In genomic region chr9:76458903-76459690, GRCh38 we compare ENCODE assay signal across 8 cellular contexts. TPM values are rescaled to one million over a fixed set of nuclear protein-coding genes. Genes with fewer than 3 reads are reported as not detected.
DNase-seq lines count a peak whose midpoint lies in the region; ATAC-seq and TF ChIP-seq lines count a peak whose summit lies in the region.

TSS of gene GCNT1 (plus strand) at chr9:76459182. CDS start at chr9:76502382, 43,200 bp downstream.

- H3K4me1 ChIP-seq in CD4-positive, CD25-positive, alpha-beta regulatory T cell (ENCODE audit: control insufficient read depth, insufficient read depth, low read length, poor library complexity, severe bottlenecking) = peaks cover 29% of the 10 kb centered on the region
- peaks cover 0 to 4% of the 10 kb centered on the region in 2 donors for H3K4me1 ChIP-seq in lung (ENCODE audit: control insufficient read depth in 2 of 2, insufficient read depth in 2 of 2, low read length in 2 of 2)

- H3K27me3 ChIP-seq in CD4-positive, CD25-positive, alpha-beta regulatory T cell (ENCODE audit: control insufficient read depth, insufficient read depth, low read length) = no peaks in the 10 kb centered on the region
- no peaks in the 10 kb centered on the region for H3K27me3 ChIP-seq in lung (ENCODE audit: control insufficient read depth, insufficient read depth)

- DNase-seq in CD4-positive, CD25-positive, alpha-beta regulatory T cell = peak; percentile 87 to 92 (median 89)
- DNase-seq in NCI-H774 (lab: John Stamatoyannopoulos, UW) (peak; percentile 92), ecto neural progenitor cell (ENCODE audit: low spot score) (peak; percentile 96), lung (ENCODE audit: low spot score) (peak; percentile 86)
- peak; percentile 93 for DNase-seq in activated CD4-positive, alpha-beta memory T cell treated with anti-CD3 and anti-CD28 coated beads, Interleukin-2, amount 10 ng/mL, durations not matched to agents 7 days and 5 days
- DNase-seq in stimulated activated CD4-positive, alpha-beta T cell treated with anti-CD3 and anti-CD28 coated beads, TNF-alpha, amount 100 ng/mL, for 4 hours (ENCODE audit: low read depth in 3 of 3) = peak; percentile 81 to 87 (median 87)

- H3K9me3 Mint-ChIP-seq in CD4-positive, CD25-positive, alpha-beta regulatory T cell = no peaks in the 10 kb centered on the region
- H3K9me3 Mint-ChIP-seq in activated CD4-positive, alpha-beta memory T cell treated with anti-CD3 and anti-CD28 coated beads, Interleukin-2, amount 10 ng/mL, durations not matched to agents 7 days and 5 days = no peaks in the 10 kb centered on the region

- POLR2A ChIA-PET in activated CD4-positive, alpha-beta memory T cell treated with anti-CD3 and anti-CD28 coated beads, Interleukin-2, amount 10 ng/mL, durations not matched to agents 7 days and 5 days (lab: Charles Lee) = interaction anchor here (0.7 to 2.4 kb wide), 5 partner anchors 55 to 200 kb away, joined by 3 to 16 read pairs (median 4); partner anchors contain the start of gene RFK

- H3K9me3 ChIP-seq in CD4-positive, CD25-positive, alpha-beta regulatory T cell (ENCODE audit: control insufficient read depth in 2 of 2, low read length in 2 of 2) = no peaks in the 10 kb centered on the region
- H3K9me3 ChIP-seq in lung (ENCODE audit: control insufficient read depth in 2 of 2, insufficient read depth in 1 of 2, low read length in 1 of 2) = no peaks in the 10 kb centered on the region

- H3K27ac Mint-ChIP-seq in CD4-positive, CD25-positive, alpha-beta regulatory T cell = peak within 1 kb of the TSS; percentile 60 to 91 (median 72)
- H3K27ac Mint-ChIP-seq in activated CD4-positive, alpha-beta memory T cell treated with anti-CD3 and anti-CD28 coated beads, Interleukin-2, amount 10 ng/mL, durations not matched to agents 7 days and 5 days = peak within 1 kb of the TSS; percentile 76

- ATAC-seq in CD4-positive, CD25-positive, alpha-beta regulatory T cell (ENCODE audit: low read depth in 2 of 2) = peak; percentile 94 to 95
- ATAC-seq in GM19395 (IDR thresholded peaks at IDR 0.05; ENCODE audit: unreplicated experiment) = peak; percentile 74
- ATAC-seq in HG03521 (IDR thresholded peaks at IDR 0.05; ENCODE audit: unreplicated experiment) = peak; percentile 85
- ATAC-seq in lung (ENCODE audit: insufficient read depth, low FRiP score) = peak; percentile 98

- H3K27me3 Mint-ChIP-seq in CD4-positive, CD25-positive, alpha-beta regulatory T cell = no peaks in the 10 kb centered on the region
- H3K27me3 Mint-ChIP-seq in activated CD4-positive, alpha-beta memory T cell treated with anti-CD3 and anti-CD28 coated beads, Interleukin-2, amount 10 ng/mL, durations not matched to agents 7 days and 5 days = no peaks in the 10 kb centered on the region

- H3K4me3 Mint-ChIP-seq in CD4-positive, CD25-positive, alpha-beta regulatory T cell = peak within 1 kb of the TSS; percentile 89 to 100 (median 94)
- peak within 1 kb of the TSS; percentile 86 for H3K4me3 Mint-ChIP-seq in activated CD4-positive, alpha-beta memory T cell treated with anti-CD3 and anti-CD28 coated beads, Interleukin-2, amount 10 ng/mL, durations not matched to agents 7 days and 5 days

- H3K4me3 ChIP-seq in CD4-positive, CD25-positive, alpha-beta regulatory T cell (ENCODE audit: low read depth, low read length) = peak within 1 kb of the TSS; percentile 93
- H3K4me3 ChIP-seq in lung = peak within 1 kb of the TSS; percentile 33

- TF ChIP-seq CTCF in lung (IDR thresholded peaks at IDR 0.05; ENCODE audit: control extremely low read depth, extremely low read depth) = no peak

- CTCF ChIA-PET in activated CD4-positive, alpha-beta memory T cell treated with anti-CD3 and anti-CD28 coated beads, Interleukin-2, amount 10 ng/mL, durations not matched to agents 7 days and 5 days (lab: Charles Lee) = interaction anchor here (0.7 to 4.1 kb wide), 17 partner anchors 10 to 245 kb away, joined by 3 to 16 read pairs (median 3); partner anchors contain the start of gene RFK

- H3K4me1 Mint-ChIP-seq in CD4-positive, CD25-positive, alpha-beta regulatory T cell = peaks cover 19 to 36% (median 28%) of the 10 kb centered on the region in 4 donors
- peaks cover 39% of the 10 kb centered on the region for H3K4me1 Mint-ChIP-seq in activated CD4-positive, alpha-beta memory T cell treated with anti-CD3 and anti-CD28 coated beads, Interleukin-2, amount 10 ng/mL, durations not matched to agents 7 days and 5 days

- 0 to 1% methylated on average over 52 to 65 of the region's 65 CpGs for WGBS in lung, 2 donors

- no peaks in the 10 kb centered on the region for H3K36me3 Mint-ChIP-seq in CD4-positive, CD25-positive, alpha-beta regulatory T cell
- H3K36me3 Mint-ChIP-seq in activated CD4-positive, alpha-beta memory T cell treated with anti-CD3 and anti-CD28 coated beads, Interleukin-2, amount 10 ng/mL, durations not matched to agents 7 days and 5 days (ENCODE audit: low read depth) = peaks cover 4% of the 10 kb centered on the region

- peak within 1 kb of the TSS; percentile 69 for H3K27ac ChIP-seq in CD4-positive, CD25-positive, alpha-beta regulatory T cell (ENCODE audit: insufficient read depth, low read length, poor library complexity, severe bottlenecking)
- H3K27ac ChIP-seq in lung (ENCODE audit: low read depth in 1 of 2, low read length in 1 of 2) = peak within 1 kb of the TSS in 1 of 2 donors; percentile 33

- no peaks in the 10 kb centered on the region for H3K36me3 ChIP-seq in CD4-positive, CD25-positive, alpha-beta regulatory T cell (ENCODE audit: control insufficient read depth, insufficient read depth, low read length)
- H3K36me3 ChIP-seq in lung (ENCODE audit: control insufficient read depth in 2 of 2, insufficient read depth in 2 of 2, low read length in 2 of 2) = no peaks in the 10 kb centered on the region

RNA-seq across cellular contexts. Expression of gene GCNT1, which starts in this region (rescaled TPM):
- 10.4 TPM for total RNA-seq in CD4-positive, CD25-positive, alpha-beta regulatory T cell
- 10 to 100 TPM in 2 of 4 donors, 1 to 10 TPM in 2; 4.5 to 12.7 (median 10.5) TPM for polyA plus RNA-seq in CD4-positive, CD25-positive, alpha-beta regulatory T cell
- 10 to 100 TPM; 13.3 to 14.4 TPM for total RNA-seq in activated CD4-positive, alpha-beta memory T cell treated with anti-CD3 and anti-CD28 coated beads, Interleukin-2, amount 10 ng/mL, durations not matched to agents 7 days and 5 days
- 10 to 100 TPM; 10.6 to 14.7 TPM for total RNA-seq in lung
- 1 to 10 TPM; 1.5 to 4.5 TPM for polyA plus RNA-seq in lung
